In the genomic region with DNA sequence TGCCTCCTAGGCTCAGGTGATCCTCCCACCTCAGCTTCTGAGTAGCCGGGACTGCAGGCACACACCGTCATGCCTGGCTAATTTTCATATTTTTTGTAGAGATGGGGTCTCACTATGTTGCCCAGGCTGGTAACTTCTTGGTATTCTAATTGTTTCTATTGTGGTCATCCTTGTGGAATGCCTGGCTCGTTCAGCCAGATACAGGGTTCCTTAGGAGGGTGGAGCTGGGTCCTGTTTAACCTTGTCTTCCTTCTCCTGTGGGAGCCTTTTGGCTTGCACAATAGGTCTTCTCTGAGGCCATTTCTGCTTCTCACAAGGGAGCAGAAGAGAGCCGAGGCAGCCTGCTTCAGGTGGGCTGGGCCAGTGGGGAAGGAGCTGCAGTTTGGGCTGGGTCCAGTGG, we compare ENCODE assay signal across 8 cellular contexts. TPM values are rescaled to one million over a fixed set of nuclear protein-coding genes. Genes with fewer than 3 reads are reported as not detected.
DNase-seq lines count a peak whose midpoint lies in the region; ATAC-seq and TF ChIP-seq lines count a peak whose summit lies in the region.

No MANE protein-coding gene starts in this region.

- H3K27me3 ChIP-seq in GM23248 (replicated peaks; ENCODE audit: insufficient read depth) (no peaks in the 10 kb centered on the region), heart left ventricle (no peaks in the 10 kb centered on the region)

- H3K36me3 ChIP-seq in GM23248 (ENCODE audit: low read depth), result peaks cover 14% of the 10 kb centered on the region; the same call in 1 of the 2 replicates
- peaks cover 0 to 100% (median 46%) of the 10 kb centered on the region in 9 donors for H3K36me3 ChIP-seq in heart left ventricle

- peaks cover 48% of the 10 kb centered on the region for H3K4me1 ChIP-seq in GM23248 (ENCODE audit: insufficient read depth)
- peaks cover 18 to 95% (median 54%) of the 10 kb centered on the region in 12 donors for H3K4me1 ChIP-seq in heart left ventricle

- H3K4me1 Mint-ChIP-seq in activated T-helper 17 cell treated with anti-CD3 and anti-CD28 coated beads, Interleukin-2, amount 50 U/mL, for 72 hours, result peaks cover 42% of the 10 kb centered on the region

- peak overlapping the region; percentile 63 for H3K9ac ChIP-seq in GM23248

- ATAC-seq in activated T-helper 17 cell treated with anti-CD3 and anti-CD28 coated beads, Interleukin-2, amount 50 U/mL, for 72 hours (replicated peaks), result no peak
- ATAC-seq in heart left ventricle (peak in 3 of 4 donors; percentile 7 to 19 (median 13)), sciatic nerve (peak; percentile 65), GM18505 (IDR thresholded peaks at IDR 0.05; ENCODE audit: unreplicated experiment) (no peak)

- intact Hi-C loops in heart left ventricle (cut with DNase I) (no loop called here), sciatic nerve (cut with DNase I) (no loop called here)

- H3K9me3 ChIP-seq in GM23248 (ENCODE audit: low read depth) (no peaks in the 10 kb centered on the region), heart left ventricle (no peaks in the 10 kb centered on the region)

- no peaks in the 10 kb centered on the region for H3K27me3 Mint-ChIP-seq in activated T-helper 17 cell treated with anti-CD3 and anti-CD28 coated beads, Interleukin-2, amount 50 U/mL, for 72 hours

- H3K9me2 ChIP-seq in GM23248 (ENCODE audit: insufficient read depth), result no peaks in the 10 kb centered on the region

- no peak overlapping the region for H2AFZ ChIP-seq in GM23248

- peak overlapping the region; percentile 81 for H3K27ac ChIP-seq in GM23248
- peak overlapping the region; percentile 8 to 83 (median 71) for H3K27ac ChIP-seq in heart left ventricle

- H3K4me2 ChIP-seq in GM23248 (ENCODE audit: unreplicated experiment), result peak overlapping the region; percentile 33

- peak overlapping the region; percentile 25 for H3K4me3 Mint-ChIP-seq in activated T-helper 17 cell treated with anti-CD3 and anti-CD28 coated beads, Interleukin-2, amount 50 U/mL, for 72 hours

- in situ Hi-C loops in GM23248 (cut with MboI), result no loop called here

- TF ChIP-seq POLR2A in heart left ventricle (IDR thresholded peaks at IDR 0.05) (no peak), GM18505 (IDR thresholded peaks at IDR 0.05; ENCODE audit: borderline replicate concordance, extremely low read depth, insufficient read depth, insufficient read length) (no peak)

- 53 to 58% methylated on average over 4 of the region's 4 CpGs for WGBS in GM23248 (ENCODE audit: low coverage in 1 of 2, low lambda C conversion rate in 2 of 2, missing lambda C conversion rate in 2 of 2), 2 experiments
- WGBS in heart left ventricle, 4 donors, result 58 to 80% (median 63%) methylated on average over 3 to 4 of the region's 4 CpGs

- peaks cover 99% of the 10 kb centered on the region for H3K36me3 Mint-ChIP-seq in activated T-helper 17 cell treated with anti-CD3 and anti-CD28 coated beads, Interleukin-2, amount 50 U/mL, for 72 hours (ENCODE audit: low read depth)

- no peak for TF ChIP-seq CTCF in heart left ventricle (IDR thresholded peaks at IDR 0.05)

- H3K79me2 ChIP-seq in GM23248 (ENCODE audit: insufficient read depth), result peaks cover 100% of the 10 kb centered on the region

- H3K9me3 Mint-ChIP-seq in activated T-helper 17 cell treated with anti-CD3 and anti-CD28 coated beads, Interleukin-2, amount 50 U/mL, for 72 hours, result no peaks in the 10 kb centered on the region

- peak overlapping the region; percentile 95 for H3K27ac Mint-ChIP-seq in activated T-helper 17 cell treated with anti-CD3 and anti-CD28 coated beads, Interleukin-2, amount 50 U/mL, for 72 hours

- H3K4me3 ChIP-seq in GM23248 (no peak overlapping the region), heart left ventricle (no peak overlapping the region)

- DNase-seq in GM23248, result peak; percentile 83
- no peak for DNase-seq in heart left ventricle
- DNase-seq in sciatic nerve (ENCODE audit: low spot score), result no peak
- DNase-seq in hippocampal formation (lab: John Stamatoyannopoulos, UW), result no peak
- no peak for DNase-seq in NCI-H748 treated with DMSO at 0.1 percent for 48 hours (lab: John Stamatoyannopoulos, UW)
- DNase-seq in DMS 273 treated with DMSO at 0.1 percent for 48 hours (lab: John Stamatoyannopoulos, UW), result no peak

- H4K20me1 ChIP-seq in GM23248 (ENCODE audit: insufficient read depth), result no peaks in the 10 kb centered on the region

- peaks cover 20% of the 10 kb centered on the region; the same call in 1 of the 2 replicates for H3F3A ChIP-seq in GM23248 (ENCODE audit: insufficient read depth)

RNA-seq across cellular contexts. Expression of gene PLEKHO2, which starts 15.7 kb away (rescaled TPM):
- total RNA-seq in GM23248 (2014; rRNA removed; shearing (Covaris generic)), result 27.2 and 35.3 TPM in 2 replicates
- polyA plus RNA-seq in GM23248 (2016; fragmentation: Nextera tagmentation; extraction: Ambion mirVana) (30.7 and 32.3 TPM in 2 replicates), heart left ventricle (10 to 100 TPM in 1 of 2 donors, 1 to 10 TPM in 1; 5.3 to 13.4 TPM)
- total RNA-seq in activated T-helper 17 cell treated with anti-CD3 and anti-CD28 coated beads, Interleukin-2, amount 50 U/mL, for 72 hours, result 10 to 100 TPM; 21.8 to 25.9 TPM
- total RNA-seq in heart left ventricle (10 to 100 TPM in 3 of 9 donors, 1 to 10 TPM in 6; 7.0 to 50.8 (median 9.2) TPM), sciatic nerve (62.9 TPM)

RNA-seq across cellular contexts. Expression of gene PIF1, which starts 32.0 kb away (rescaled TPM):
- 9.7 and 11.3 TPM in 2 replicates for total RNA-seq in GM23248 (2014; rRNA removed; shearing (Covaris generic))
- polyA plus RNA-seq in GM23248 (2016; fragmentation: Nextera tagmentation; extraction: Ambion mirVana), result 7.0 and 8.1 TPM in 2 replicates
- 10 to 100 TPM; 44.4 to 53.1 TPM for total RNA-seq in activated T-helper 17 cell treated with anti-CD3 and anti-CD28 coated beads, Interleukin-2, amount 50 U/mL, for 72 hours
- total RNA-seq in heart left ventricle, result 1 to 10 TPM in 2 of 9 donors, under 1 TPM in 5, not detected in 2; 0.23 to 4.6 (median 0.52) TPM
- polyA plus RNA-seq in heart left ventricle, result under 1 TPM; 0.40 to 0.88 TPM
- 0.76 TPM for total RNA-seq in sciatic nerve

RNA-seq across cellular contexts. Expression of gene ANKDD1A, which starts 54.3 kb away (rescaled TPM):
- 3.1 and 3.3 TPM in 2 replicates for total RNA-seq in GM23248 (2014; rRNA removed; shearing (Covaris generic))
- 2.7 and 3.5 TPM in 2 replicates for polyA plus RNA-seq in GM23248 (2016; fragmentation: Nextera tagmentation; extraction: Ambion mirVana)
- total RNA-seq in activated T-helper 17 cell treated with anti-CD3 and anti-CD28 coated beads, Interleukin-2, amount 50 U/mL, for 72 hours, result 10 to 100 TPM in 1 of 2 donors, 1 to 10 TPM in 1; 4.3 to 10.1 TPM
- 1 to 10 TPM in 5 of 9 donors, under 1 TPM in 4; 0.42 to 3.4 (median 1.1) TPM for total RNA-seq in heart left ventricle
- polyA plus RNA-seq in heart left ventricle, result 1 to 10 TPM in 1 of 2 donors, under 1 TPM in 1; 0.88 to 1.2 TPM
- total RNA-seq in sciatic nerve, result 25.5 TPM

Comparison
In these comparisons a context has a peak if more than half of its experiments do, and no peak if none do; other contexts are left out.
1. ATAC-seq: peak in heart left ventricle (3 of 4) and sciatic nerve (single experiment); none in activated T-helper 17 cell treated with anti-CD3 and anti-CD28 coated beads, Interleukin-2, amount 50 U/mL, for 72 hours (single experiment) and GM18505 (single experiment).